ENCODE assay signal across 1 cellular context in genomic region chr2:23691576-23691975, GRCh38.
TF ChIP-seq lines count a peak whose summit lies in the region.

No MANE protein-coding gene starts in this region.

TF ChIP-seq in H1, 55 proteins besides CTCF, POLR2A, EP300 and RAD21:
- TF ChIP-seq ASH2L (IDR thresholded peaks at IDR 0.05; ENCODE audit: low read length) (no peak), TAF7 (optimal IDR thresholded peaks at IDR 0.05; ENCODE audit: borderline replicate concordance, low read depth, low read length) (no peak), FOSL1 (IDR thresholded peaks at IDR 0.05; ENCODE audit: insufficient read depth, low read depth, low read length) (no peak), SAP30 (IDR thresholded peaks at IDR 0.05; ENCODE audit: insufficient read depth, insufficient replicate concordance, low read length) (no peak), TEAD4 (IDR thresholded peaks at IDR 0.05; ENCODE audit: low read depth, low read length) (no peak), SRF (IDR thresholded peaks at IDR 0.05; ENCODE audit: low read depth, low read length) (no peak), KDM4A (IDR thresholded peaks at IDR 0.05; ENCODE audit: low read depth, low read length, severe bottlenecking) (no peak), CHD7 (IDR thresholded peaks at IDR 0.05; ENCODE audit: insufficient replicate concordance, low read length) (no peak), KDM1A (IDR thresholded peaks at IDR 0.05; ENCODE audit: borderline replicate concordance, low read length) (no peak)
